17 cellular contexts compared by ENCODE assay signal in genomic region chr6:45483021-45483420, GRCh38.
A peak's percentile ranks its signal among the peaks of the same experiment; 100 is the strongest.
DNase-seq lines count a peak whose midpoint lies in the region; ATAC-seq and TF ChIP-seq lines count a peak whose summit lies in the region.
"Had no signal": no experiment of that assay in that cellular context is flagged by ENCODE, and none has a peak within 500 bp of the region (broad histone marks: within the 10 kb centered on the region; RNA-seq: fewer than 3 reads in every experiment).

No MANE protein-coding gene starts in this region.

- no peak for TF ChIP-seq POLR2A in adrenal gland (IDR thresholded peaks at IDR 0.05)

- no peak overlapping the region for H3K9ac ChIP-seq in neural progenitor cell

- H3F3A ChIP-seq in neural progenitor cell (ENCODE audit: low read depth) = no peaks in the 10 kb centered on the region

- H3K27ac ChIP-seq in HEK293 (ENCODE audit: extremely low read depth, low read depth, low read length) (no peak overlapping the region), adrenal gland (peak overlapping the region in 2 of 5 donors; percentile 41 to 53), neural progenitor cell (no peak overlapping the region)
- H3K27ac ChIP-seq: esophagus squamous epithelium had no signal

- POLR2A ChIA-PET in HEK293 (lab: Yijun Ruan, JAX) = no interaction called here

- H3K36me3 ChIP-seq in HEK293 (ENCODE audit: control insufficient read depth in 2 of 2, insufficient read depth in 1 of 2, low read length in 2 of 2) = no peaks in the 10 kb centered on the region
- H3K36me3 ChIP-seq in adrenal gland (replicated peaks in 1 of 2) = no peaks in the 10 kb centered on the region
- no peaks in the 10 kb centered on the region for H3K36me3 ChIP-seq in neural progenitor cell
- H3K36me3 ChIP-seq: esophagus squamous epithelium, MG63, transverse colon had no signal

- H3K36me3 Mint-ChIP-seq in neural progenitor cell = no peaks in the 10 kb centered on the region

- intact Hi-C loops in adrenal gland (cut with DNase I) = no loop called here

- H3K9me3 Mint-ChIP-seq in neural progenitor cell = no peaks in the 10 kb centered on the region
- H3K9me3 Mint-ChIP-seq: naive thymus-derived CD4-positive, alpha-beta T cell had no signal

- no peak overlapping the region for H3K4me2 ChIP-seq in neural progenitor cell

- H3K4me3 ChIP-seq in HEK293 (ENCODE audit: low read depth, low read length) (no peak overlapping the region), adrenal gland (no peak overlapping the region), neural progenitor cell (no peak overlapping the region)
- H3K4me3 ChIP-seq: esophagus squamous epithelium, MG63, transverse colon had no signal

- TF ChIP-seq CTCF in HEK293 (tag by site-specific recombination; IDR thresholded peaks at IDR 0.05) (no peak), adrenal gland (IDR thresholded peaks at IDR 0.05) (no peak), neural progenitor cell (IDR thresholded peaks at IDR 0.05) (no peak)

- no peak overlapping the region for H3K4me3 Mint-ChIP-seq in neural progenitor cell
- H3K4me3 Mint-ChIP-seq: naive thymus-derived CD4-positive, alpha-beta T cell had no signal

- H3K27me3 Mint-ChIP-seq in neural progenitor cell (ENCODE audit: insufficient read depth, low read depth) = no peaks in the 10 kb centered on the region

- H3K27me3 ChIP-seq in adrenal gland = no peaks in the 10 kb centered on the region
- no peaks in the 10 kb centered on the region for H3K27me3 ChIP-seq in neural progenitor cell
- H3K27me3 ChIP-seq: MG63, transverse colon had no signal

- no peaks in the 10 kb centered on the region for H3K79me2 ChIP-seq in neural progenitor cell (ENCODE audit: low read depth)

- CTCF ChIA-PET in HEK293 (lab: Yijun Ruan, JAX) = interaction anchor here (0.8 to 2.0 kb wide), 5 partner anchors 8 to 827 kb away, joined by 3 to 5 read pairs (median 3); no protein-coding TSS in a partner anchor

- no peak overlapping the region for H2AFZ ChIP-seq in neural progenitor cell (replicated peaks)

- H3K9me3 ChIP-seq in HEK293 (ENCODE audit: control insufficient read depth, insufficient read depth, low read depth, low read length) = no peaks in the 10 kb centered on the region
- no peaks in the 10 kb centered on the region for H3K9me3 ChIP-seq in adrenal gland (replicated peaks in 1 of 3)
- no peaks in the 10 kb centered on the region for H3K9me3 ChIP-seq in neural progenitor cell (ENCODE audit: low read depth)
- H3K9me3 ChIP-seq: esophagus squamous epithelium, MG63, transverse colon had no signal

- H4K20me1 ChIP-seq in neural progenitor cell (ENCODE audit: low read depth) = no peaks in the 10 kb centered on the region

- DNase-seq in adrenal gland = peak in 4 of 7 donors; percentile 34 to 48 (median 40)
- DNase-seq in foreskin melanocyte = peak; percentile 73
- DNase-seq in smooth muscle cell of the brain vasculature (ENCODE audit: low read depth, low spot score) = peak; percentile 70
- DNase-seq in neural progenitor cell (ENCODE audit: low spot score) = no peak
- DNase-seq in Kasumi-1 (lab: John Stamatoyannopoulos, UW) = no peak
- DNase-seq in activated CD4-positive, CD25-positive, alpha-beta regulatory T cell (lab: John Stamatoyannopoulos, UW) = no peak
- DNase-seq: activated CD4-positive, alpha-beta T cell treated with anti-CD3 and anti-CD28 coated beads, Interleukin-2, amount 50 U/mL, for 48 hours; activated gamma-delta T cell; DMS 273 treated with DMSO at 0.1 percent for 48 hours; esophagus squamous epithelium; GOT3; MG63; naive thymus-derived CD4-positive, alpha-beta T cell; T-helper 2 cell; transverse colon had no signal

- H3K4me1 Mint-ChIP-seq in neural progenitor cell = peaks cover 14% of the 10 kb centered on the region

- H3K27ac Mint-ChIP-seq in neural progenitor cell = no peak overlapping the region
- H3K27ac Mint-ChIP-seq: naive thymus-derived CD4-positive, alpha-beta T cell had no signal

- H3K4me1 ChIP-seq in HEK293 (ENCODE audit: control insufficient read depth, insufficient read depth, low read length) (peaks cover 17% of the 10 kb centered on the region), adrenal gland (replicated peaks in 1 of 2) (no peaks in the 10 kb centered on the region), neural progenitor cell (peaks cover 12% of the 10 kb centered on the region)

- WGBS in adrenal gland, 4 donors = 42 to 73% (median 57%) methylated on average over 3 of the region's 3 CpGs

- no peak for ATAC-seq in GM18870 (IDR thresholded peaks at IDR 0.05; ENCODE audit: unreplicated experiment)
- ATAC-seq: naive thymus-derived CD4-positive, alpha-beta T cell had no signal

TF ChIP-seq in HEK293, 187 proteins besides CTCF, POLR2A, EP300 and RAD21:
- no peak for TF ChIP-seq ZBTB11 (tag by site-specific recombination; conservative IDR thresholded peaks at IDR 0.05; ENCODE audit: low read depth)
- TF ChIP-seq ZNF366 (tag by site-specific recombination; conservative IDR thresholded peaks at IDR 0.05) = no peak
- no peak for TF ChIP-seq ZNF610 (tag by site-specific recombination; IDR thresholded peaks at IDR 0.05; ENCODE audit: borderline replicate concordance)
- TF ChIP-seq PRDM4 (tag by site-specific recombination; IDR thresholded peaks at IDR 0.05) = peak; percentile 84
- TF ChIP-seq ZNF529 (tag by site-specific recombination; IDR thresholded peaks at IDR 0.05; ENCODE audit: insufficient replicate concordance) = no peak
- TF ChIP-seq ZSCAN23 (tag by site-specific recombination; IDR thresholded peaks at IDR 0.05) = no peak

Comparison
In these comparisons a context has a peak if more than half of its experiments do, and no peak if none do; other contexts are left out.
1. DNase-seq: peak in adrenal gland (4 of 7), foreskin melanocyte (single experiment) and smooth muscle cell of the brain vasculature (single experiment); none in neural progenitor cell (single experiment), Kasumi-1 (0 of 2) and activated CD4-positive, CD25-positive, alpha-beta regulatory T cell (0 of 4).